1 cellular context compared by ENCODE assay signal in genomic region chr1:207084701-207085180, GRCh38.
TF ChIP-seq lines count a peak whose summit lies in the region.

No MANE protein-coding gene starts in this region.

TF ChIP-seq in HepG2, 621 proteins besides CTCF, POLR2A, EP300 and RAD21 (continued from another document and continues in another):
- TF ChIP-seq ZSCAN5A (CRISPR knock-in tag; IDR thresholded peaks at IDR 0.05; ENCODE audit: borderline replicate concordance) = no peak
- TF ChIP-seq ERF (CRISPR knock-in tag; IDR thresholded peaks at IDR 0.05) = 0 out of 2 replicates have a peak, but pooled peaks have one; percentile 46
- TF ChIP-seq E2F1 (CRISPR knock-in tag; IDR thresholded peaks at IDR 0.05) = no peak
- TF ChIP-seq ZNF138 (CRISPR knock-in tag; IDR thresholded peaks at IDR 0.05; ENCODE audit: low read depth) = no peak
- TF ChIP-seq ZNF570 (CRISPR knock-in tag; IDR thresholded peaks at IDR 0.05; ENCODE audit: borderline replicate concordance) = no peak
- TF ChIP-seq ZNF660 (CRISPR knock-in tag; IDR thresholded peaks at IDR 0.05; ENCODE audit: borderline replicate concordance, low read depth) = no peak
- no peak for TF ChIP-seq POLR2AphosphoS2 (IDR thresholded peaks at IDR 0.05; ENCODE audit: low read depth, low read length)
- no peak for TF ChIP-seq ZBTB21 (CRISPR knock-in tag; IDR thresholded peaks at IDR 0.05)
- no peak for TF ChIP-seq ZNF549 (CRISPR knock-in tag; IDR thresholded peaks at IDR 0.05)
- TF ChIP-seq ZGPAT (CRISPR knock-in tag; IDR thresholded peaks at IDR 0.05) = peak; percentile 41; the same call in 1 of the 2 replicates
- no peak for TF ChIP-seq ISX (CRISPR knock-in tag; conservative IDR thresholded peaks at IDR 0.05)
- TF ChIP-seq EZH2 (conservative IDR thresholded peaks at IDR 0.05; ENCODE audit: low read depth, low read length) = no peak
- TF ChIP-seq SNRNP70 (IDR thresholded peaks at IDR 0.05; ENCODE audit: low read depth, low read length) = no peak
- TF ChIP-seq E2F2 (CRISPR knock-in tag; IDR thresholded peaks at IDR 0.05; ENCODE audit: borderline replicate concordance) = no peak
- TF ChIP-seq NR2C2 (CRISPR knock-in tag; IDR thresholded peaks at IDR 0.05; ENCODE audit: borderline replicate concordance) = peak; percentile 15; the same call in 1 of the 2 replicates
- no peak for TF ChIP-seq NFE2L1 (CRISPR knock-in tag; IDR thresholded peaks at IDR 0.05; ENCODE audit: borderline replicate concordance)
- TF ChIP-seq CREB1 (IDR thresholded peaks at IDR 0.05) = no peak
- 0 out of 2 replicates have a peak, but pooled peaks have one; percentile 20 for TF ChIP-seq CREB1 (CRISPR knock-in tag; IDR thresholded peaks at IDR 0.05)
- TF ChIP-seq HBP1 (CRISPR knock-in tag; IDR thresholded peaks at IDR 0.05; ENCODE audit: low read depth) = no peak
- TF ChIP-seq SRSF9 (IDR thresholded peaks at IDR 0.05; ENCODE audit: borderline replicate concordance, insufficient read depth, low read depth, low read length, poor library complexity, severe bottlenecking) = no peak
- TF ChIP-seq ZNF253 (CRISPR knock-in tag; IDR thresholded peaks at IDR 0.05; ENCODE audit: borderline replicate concordance) = no peak
- no peak for TF ChIP-seq GATA4 (IDR thresholded peaks at IDR 0.05; ENCODE audit: borderline replicate concordance, low read depth)
- no peak for TF ChIP-seq ARNT2 (CRISPR knock-in tag; IDR thresholded peaks at IDR 0.05; ENCODE audit: low read depth)
- TF ChIP-seq ZNF317 (CRISPR knock-in tag; IDR thresholded peaks at IDR 0.05) = no peak
- TF ChIP-seq ZNF879 (CRISPR knock-in tag; IDR thresholded peaks at IDR 0.05) = no peak
- no peak for TF ChIP-seq ZNF674 (CRISPR knock-in tag; IDR thresholded peaks at IDR 0.05; ENCODE audit: low read depth)
- TF ChIP-seq DMAP1 (CRISPR knock-in tag; IDR thresholded peaks at IDR 0.05) = no peak
- TF ChIP-seq PRMT3 (CRISPR knock-in tag; IDR thresholded peaks at IDR 0.05; ENCODE audit: borderline replicate concordance, low read depth) = no peak
- no peak for TF ChIP-seq ZKSCAN1 (IDR thresholded peaks at IDR 0.05; ENCODE audit: low read length)
- peak; percentile 56; the same call in 1 of the 2 replicates for TF ChIP-seq ZMYM4 (CRISPR knock-in tag; IDR thresholded peaks at IDR 0.05)
- no peak for TF ChIP-seq NR2F2 (IDR thresholded peaks at IDR 0.05; ENCODE audit: borderline replicate concordance, low read depth)
- TF ChIP-seq SAP130 (CRISPR knock-in tag; IDR thresholded peaks at IDR 0.05; ENCODE audit: low read depth) = 0 out of 2 replicates have a peak, but pooled peaks have one; percentile 24
- no peak for TF ChIP-seq SNAI1 (CRISPR knock-in tag; IDR thresholded peaks at IDR 0.05; ENCODE audit: borderline replicate concordance)
- TF ChIP-seq ZFP1 (CRISPR knock-in tag; IDR thresholded peaks at IDR 0.05) = no peak
- no peak for TF ChIP-seq MBD4 (IDR thresholded peaks at IDR 0.05; ENCODE audit: borderline replicate concordance, low read length)
- no peak for TF ChIP-seq ZSCAN25 (CRISPR knock-in tag; IDR thresholded peaks at IDR 0.05)
- no peak for TF ChIP-seq PPARG (CRISPR knock-in tag; conservative IDR thresholded peaks at IDR 0.05)
- TF ChIP-seq IRF2 (CRISPR knock-in tag; IDR thresholded peaks at IDR 0.05) = peak; percentile 21; the same call in 1 of the 2 replicates
- TF ChIP-seq HNRNPH1 (optimal IDR thresholded peaks at IDR 0.05; ENCODE audit: low read depth, low read length) = no peak
- no peak for TF ChIP-seq ZNF264 (CRISPR knock-in tag; IDR thresholded peaks at IDR 0.05)
- no peak for TF ChIP-seq TAF1 (CRISPR knock-in tag; IDR thresholded peaks at IDR 0.05)
- peak; percentile 83 for TF ChIP-seq STAG1 (CRISPR knock-in tag; IDR thresholded peaks at IDR 0.05)
- TF ChIP-seq PAWR (CRISPR knock-in tag; IDR thresholded peaks at IDR 0.05; ENCODE audit: borderline replicate concordance) = no peak
- no peak for TF ChIP-seq ZBTB10 (CRISPR knock-in tag; IDR thresholded peaks at IDR 0.05; ENCODE audit: borderline replicate concordance)
- no peak for TF ChIP-seq ZNF775 (CRISPR knock-in tag; IDR thresholded peaks at IDR 0.05; ENCODE audit: borderline replicate concordance)
- 0 out of 2 replicates have a peak, but pooled peaks have one; percentile 32 for TF ChIP-seq POGZ (CRISPR knock-in tag; IDR thresholded peaks at IDR 0.05)
- TF ChIP-seq ZNF343 (CRISPR knock-in tag; IDR thresholded peaks at IDR 0.05) = no peak
- TF ChIP-seq NR2F1 (CRISPR knock-in tag; IDR thresholded peaks at IDR 0.05) = no peak
- TF ChIP-seq KDM5A (IDR thresholded peaks at IDR 0.05; ENCODE audit: borderline replicate concordance, low read length) = no peak
- no peak for TF ChIP-seq ZNF7 (CRISPR knock-in tag; IDR thresholded peaks at IDR 0.05)
- no peak for TF ChIP-seq ZSCAN21 (CRISPR knock-in tag; IDR thresholded peaks at IDR 0.05; ENCODE audit: borderline replicate concordance)
- TF ChIP-seq ZBTB49 (CRISPR knock-in tag; IDR thresholded peaks at IDR 0.05; ENCODE audit: borderline replicate concordance) = no peak
- TF ChIP-seq ATF5 (CRISPR knock-in tag; IDR thresholded peaks at IDR 0.05; ENCODE audit: low read depth) = no peak
- TF ChIP-seq HNF1B (CRISPR knock-in tag; IDR thresholded peaks at IDR 0.05) = no peak
- TF ChIP-seq ZBTB1 (CRISPR knock-in tag; IDR thresholded peaks at IDR 0.05; ENCODE audit: borderline replicate concordance) = no peak
- TF ChIP-seq ZNF724P (CRISPR knock-in tag; IDR thresholded peaks at IDR 0.05; ENCODE audit: borderline replicate concordance) = no peak
- TF ChIP-seq ATF1 (CRISPR knock-in tag; IDR thresholded peaks at IDR 0.05) = no peak
- no peak for TF ChIP-seq RNF2 (conservative IDR thresholded peaks at IDR 0.05; ENCODE audit: low read depth)
- TF ChIP-seq NFKBIZ (CRISPR knock-in tag; IDR thresholded peaks at IDR 0.05) = no peak
- TF ChIP-seq WIZ (CRISPR knock-in tag; IDR thresholded peaks at IDR 0.05) = no peak
- TF ChIP-seq ZNF546 (CRISPR knock-in tag; conservative IDR thresholded peaks at IDR 0.05) = no peak
- TF ChIP-seq SALL1 (CRISPR knock-in tag; IDR thresholded peaks at IDR 0.05) = no peak; the same call in 1 of the 2 replicates
- no peak for TF ChIP-seq ATF3 (CRISPR knock-in tag; IDR thresholded peaks at IDR 0.05)
- TF ChIP-seq ZNF709 (CRISPR knock-in tag; IDR thresholded peaks at IDR 0.05) = no peak
- TF ChIP-seq ZSCAN22 (CRISPR knock-in tag; IDR thresholded peaks at IDR 0.05) = no peak
- no peak for TF ChIP-seq HMGA1 (CRISPR knock-in tag; conservative IDR thresholded peaks at IDR 0.05)
